26 cellular contexts compared by ENCODE assay signal in the genomic region with DNA sequence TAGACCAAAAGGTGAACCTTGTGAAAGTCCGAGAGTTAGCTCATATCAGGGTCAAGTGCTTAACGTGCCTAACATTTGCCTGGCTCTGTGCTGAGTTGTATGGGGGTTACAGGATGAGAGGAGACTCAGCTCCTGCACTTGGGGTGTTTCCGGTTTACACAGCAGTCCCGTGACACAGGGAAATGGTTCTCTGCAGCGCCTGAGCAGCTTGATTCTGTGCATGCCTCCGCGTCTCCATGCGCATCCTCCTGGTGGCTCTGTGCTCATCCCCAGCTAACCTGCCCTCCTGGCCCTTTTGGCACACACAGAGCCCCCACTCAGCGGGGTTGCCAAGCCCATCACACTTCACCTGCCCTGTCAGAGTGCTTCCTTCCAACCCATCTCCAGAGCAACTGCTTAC.
"Had no signal": no experiment of that assay in that cellular context is flagged by ENCODE, and none has a peak within 500 bp of the region (broad histone marks: within the 10 kb centered on the region; RNA-seq: fewer than 3 reads in every experiment).

No MANE protein-coding gene starts in this region.

- DNase-seq: effector memory CD4-positive, alpha-beta T cell; foreskin fibroblast; glutamatergic neuron; left ventricle myocardium inferior; mesenchymal stem cell; midbrain; occipital lobe; psoas muscle; retina; sigmoid colon; stimulated activated CD4-positive, alpha-beta T cell treated with anti-CD3 and anti-CD28 coated beads, Interleukin-12 subunit alpha, Interleukin-12 subunit beta, amount 100 ng/mL, for 4 hours; stimulated activated naive CD4-positive, alpha-beta T cell; stomach; substantia nigra; transverse colon had no signal

- H3K4me3 ChIP-seq: esophagus muscularis mucosa, gastroesophageal sphincter, left ventricle myocardium inferior, lung, neural progenitor cell, psoas muscle, sigmoid colon, skin epidermis, stomach, thoracic aorta, transverse colon had no signal

- H3K27ac ChIP-seq: epithelial cell of prostate, esophagus muscularis mucosa, gastroesophageal sphincter, left ventricle myocardium inferior, neural progenitor cell, parathyroid adenoma, psoas muscle, sigmoid colon, skin epidermis, stomach, thoracic aorta, transverse colon had no signal

- ATAC-seq: gastroesophageal sphincter; natural killer cell treated with Interleukin-12 subunit alpha and Interleukin-12 subunit beta and Interleukin-15 and Interleukin-18, amount 100 ng/mL, for 72 hours; psoas muscle had no signal

- H3K36me3 ChIP-seq: esophagus muscularis mucosa, gastroesophageal sphincter, left ventricle myocardium inferior, neural progenitor cell, sigmoid colon, stomach, thoracic aorta, transverse colon had no signal

- H3K27me3 ChIP-seq: neural progenitor cell had no signal

- FAIRE-seq: keratinocyte, urothelium cell line had no signal

- H3K9me3 ChIP-seq: esophagus muscularis mucosa, gastroesophageal sphincter, left ventricle myocardium inferior, psoas muscle, sigmoid colon, stomach, thoracic aorta, transverse colon had no signal
